19 cellular contexts compared by ENCODE assay signal in the genomic region with DNA sequence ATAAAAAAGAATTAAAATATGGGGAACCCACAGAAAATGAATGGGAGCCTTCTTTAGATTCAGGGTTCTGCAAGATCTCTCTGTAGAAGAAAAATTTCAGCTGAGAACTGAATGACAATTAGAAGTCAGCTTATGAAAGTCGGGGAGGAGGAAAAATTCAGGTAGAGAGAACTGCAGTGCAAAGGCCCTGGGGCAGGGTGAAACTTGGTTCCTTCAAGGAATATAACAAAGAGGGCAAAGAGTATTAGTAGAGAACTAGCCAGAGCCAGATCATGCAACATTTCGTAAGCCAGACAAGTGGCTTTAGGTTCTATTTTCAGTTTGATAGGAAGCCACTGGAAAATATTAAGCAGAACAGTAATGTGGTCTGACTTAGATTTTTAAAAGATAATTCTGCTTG. TPM values are rescaled to one million over a fixed set of nuclear protein-coding genes. Genes with fewer than 3 reads are reported as not detected.
A peak's percentile ranks its signal among the peaks of the same experiment; 100 is the strongest.
DNase-seq lines count a peak whose midpoint lies in the region; ATAC-seq and TF ChIP-seq lines count a peak whose summit lies in the region.
"Had no signal": no experiment of that assay in that cellular context is flagged by ENCODE, and none has a peak within 500 bp of the region (broad histone marks: within the 10 kb centered on the region; RNA-seq: fewer than 3 reads in every experiment).

No MANE protein-coding gene starts in this region.

- no peak overlapping the region for H2AFZ ChIP-seq in smooth muscle cell (ENCODE audit: low read depth)

- H3K36me3 Mint-ChIP-seq in Calu3 (ENCODE audit: insufficient read depth, unreplicated experiment), result no peaks in the 10 kb centered on the region
- H3K36me3 Mint-ChIP-seq: CD4-positive, CD25-positive, alpha-beta regulatory T cell; CD8-positive, alpha-beta memory T cell; IgD-negative memory B cell had no signal

- H3K4me1 Mint-ChIP-seq in Calu3 (ENCODE audit: low read depth, unreplicated experiment), result peaks cover 77% of the 10 kb centered on the region
- H3K4me1 Mint-ChIP-seq: CD4-positive, CD25-positive, alpha-beta regulatory T cell; IgD-negative memory B cell had no signal

- no peak overlapping the region for H3K4me2 ChIP-seq in smooth muscle cell

- H3K27ac ChIP-seq in HEK293 (ENCODE audit: extremely low read depth, low read depth, low read length) (no peak overlapping the region), smooth muscle cell (ENCODE audit: low read depth) (no peak overlapping the region)

- BruUV-seq in Calu3 (replicated peaks; lab: Mats Ljungman, UMichigan), result no TSS peak

- no peaks in the 10 kb centered on the region for H3K27me3 ChIP-seq in smooth muscle cell (ENCODE audit: low read depth)
- H3K27me3 ChIP-seq: BE2C had no signal

- POLR2A ChIA-PET in HEK293 (lab: Yijun Ruan, JAX), result no interaction called here

- no peaks in the 10 kb centered on the region for H3F3A ChIP-seq in smooth muscle cell (ENCODE audit: low read depth)

- no peaks in the 10 kb centered on the region for H3K36me3 ChIP-seq in HEK293 (ENCODE audit: control insufficient read depth in 2 of 2, insufficient read depth in 1 of 2, low read length in 2 of 2)
- H3K36me3 ChIP-seq in smooth muscle cell (ENCODE audit: low read depth), result no peaks in the 10 kb centered on the region
- H3K36me3 ChIP-seq: BE2C had no signal

- WGBS in smooth muscle cell (ENCODE audit: low lambda C conversion rate), result 72% methylated on average over 2 of the region's 2 CpGs

- TF ChIP-seq POLR2A in NB4 (IDR thresholded peaks at IDR 0.05; ENCODE audit: extremely low read depth, insufficient read length), result no peak

- no peaks in the 10 kb centered on the region for H4K20me1 ChIP-seq in smooth muscle cell (ENCODE audit: low read depth)

- H3K4me3 Mint-ChIP-seq in Calu3 (ENCODE audit: low read depth, unreplicated experiment), result peak overlapping the region; percentile 64
- H3K4me3 Mint-ChIP-seq: CD4-positive, CD25-positive, alpha-beta regulatory T cell; CD8-positive, alpha-beta memory T cell; IgD-negative memory B cell had no signal

- no peaks in the 10 kb centered on the region for H3K27me3 Mint-ChIP-seq in Calu3 (ENCODE audit: unreplicated experiment)
- H3K27me3 Mint-ChIP-seq: CD4-positive, CD25-positive, alpha-beta regulatory T cell had no signal

- H3K9me3 ChIP-seq in HEK293 (ENCODE audit: control insufficient read depth, insufficient read depth, low read depth, low read length) (no peaks in the 10 kb centered on the region), smooth muscle cell (replicated peaks; ENCODE audit: low read depth) (no peaks in the 10 kb centered on the region)
- H3K9me3 ChIP-seq: BE2C had no signal

- H3K4me3 ChIP-seq in HEK293 (ENCODE audit: low read depth, low read length), result no peak overlapping the region
- no peak overlapping the region for H3K4me3 ChIP-seq in NB4 (ENCODE audit: low read depth, low read length)
- no peak overlapping the region for H3K4me3 ChIP-seq in choroid plexus epithelial cell (ENCODE audit: low read depth, low read length)
- no peak overlapping the region for H3K4me3 ChIP-seq in smooth muscle cell

- intact Hi-C loops in Calu3 (cut with micrococcal nuclease; ENCODE audit: unreplicated experiment), result loop anchor here (5.0 kb wide), 1 partner anchor 91 kb away; no protein-coding TSS in a partner anchor

- no peak for TF ChIP-seq CTCF in Calu3 (IDR thresholded peaks at IDR 0.05; ENCODE audit: unreplicated experiment)
- TF ChIP-seq CTCF in HEK293 (tag by site-specific recombination; IDR thresholded peaks at IDR 0.05), result no peak
- TF ChIP-seq CTCF in NB4 (IDR thresholded peaks at IDR 0.05; ENCODE audit: low read depth, low read length), result no peak
- TF ChIP-seq CTCF in choroid plexus epithelial cell (conservative IDR thresholded peaks at IDR 0.05; ENCODE audit: low read depth, low read length), result no peak
- TF ChIP-seq CTCF in smooth muscle cell (IDR thresholded peaks at IDR 0.05; ENCODE audit: borderline replicate concordance, insufficient read depth, poor library complexity, severe bottlenecking), result no peak

- CTCF ChIA-PET in Calu3 (lab: Charles Lee) (interaction anchor here (0.6 to 1.5 kb wide), 2 partner anchors 22 to 475 kb away, joined by 3 to 4 read pairs; no protein-coding TSS in a partner anchor), HEK293 (lab: Yijun Ruan, JAX) (no interaction called here)

- no peak for ATAC-seq in GM18498 (IDR thresholded peaks at IDR 0.05; ENCODE audit: unreplicated experiment)
- ATAC-seq: HCT116, HepG2 had no signal

- peak overlapping the region; percentile 82 for H3K27ac Mint-ChIP-seq in Calu3 (ENCODE audit: unreplicated experiment)
- H3K27ac Mint-ChIP-seq: CD4-positive, CD25-positive, alpha-beta regulatory T cell; CD8-positive, alpha-beta memory T cell; IgD-negative memory B cell had no signal

- H3K9ac ChIP-seq in smooth muscle cell (ENCODE audit: low read depth), result no peak overlapping the region

- no peaks in the 10 kb centered on the region for H3K9me3 Mint-ChIP-seq in Calu3 (ENCODE audit: low read depth, unreplicated experiment)
- H3K9me3 Mint-ChIP-seq: CD8-positive, alpha-beta memory T cell; IgD-negative memory B cell had no signal

- H3K79me2 ChIP-seq in smooth muscle cell (ENCODE audit: low read depth), result no peaks in the 10 kb centered on the region

- DNase-seq in Calu3, result no peak
- DNase-seq in NB4 (ENCODE audit: low read depth), result peak; percentile 32
- peak; percentile 8 for DNase-seq in choroid plexus epithelial cell (ENCODE audit: low read depth)
- no peak for DNase-seq in cerebellar cortex (ENCODE audit: low spot score)
- DNase-seq in smooth muscle cell (lab: John Stamatoyannopoulos, UW; ENCODE audit: unreplicated experiment), result no peak
- DNase-seq in Kasumi-1 (lab: John Stamatoyannopoulos, UW), result no peak
- DNase-seq: ACHN; BE2C; C1 segment of cervical spinal cord; CD4-positive, CD25-positive, alpha-beta regulatory T cell; CD8-positive, alpha-beta memory T cell; COR-L47; GOT3; H7 had no signal

- H3K4me1 ChIP-seq in HEK293 (ENCODE audit: control insufficient read depth, insufficient read depth, low read length) (no peaks in the 10 kb centered on the region), smooth muscle cell (ENCODE audit: low read depth) (no peaks in the 10 kb centered on the region)
- H3K4me1 ChIP-seq: BE2C had no signal

TF ChIP-seq in HEK293, 187 proteins besides CTCF, POLR2A, EP300 and RAD21:
- TF ChIP-seq SCRT1 (tag by site-specific recombination; IDR thresholded peaks at IDR 0.05; ENCODE audit: borderline replicate concordance), result no peak
- no peak for TF ChIP-seq ZNF157 (tag by site-specific recombination; IDR thresholded peaks at IDR 0.05)
- peak; percentile 71 for TF ChIP-seq ZNF623 (tag by site-specific recombination; IDR thresholded peaks at IDR 0.05)
- no peak for TF ChIP-seq ZNF292 (tag by site-specific recombination; IDR thresholded peaks at IDR 0.05; ENCODE audit: borderline replicate concordance, low read depth)
- TF ChIP-seq, protein P1, sequence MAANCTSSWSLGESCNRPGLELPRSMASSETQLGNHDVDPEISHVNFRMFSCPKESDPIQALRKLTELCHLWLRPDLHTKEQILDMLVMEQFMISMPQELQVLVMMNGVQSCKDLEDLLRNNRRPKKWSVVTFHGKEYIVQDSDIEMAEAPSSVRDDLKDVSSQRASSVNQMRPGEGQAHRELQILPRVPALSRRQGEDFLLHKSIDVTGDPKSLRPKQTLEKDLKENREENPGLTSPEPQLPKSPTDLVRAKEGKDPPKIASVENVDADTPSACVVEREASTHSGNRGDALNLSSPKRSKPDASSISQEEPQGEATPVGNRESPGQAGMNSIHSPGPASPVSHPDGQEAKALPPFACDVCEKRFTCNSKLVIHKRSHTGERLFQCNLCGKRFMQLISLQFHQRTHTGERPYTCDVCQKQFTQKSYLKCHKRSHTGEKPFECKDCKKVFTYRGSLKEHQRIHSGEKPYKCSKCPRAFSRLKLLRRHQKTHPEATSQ (tag by site-specific recombination; IDR thresholded peaks at IDR 0.05), result no peak
- TF ChIP-seq ZNF596 (tag by site-specific recombination; IDR thresholded peaks at IDR 0.05), result no peak
- no peak for TF ChIP-seq ZNF274 (IDR thresholded peaks at IDR 0.05; ENCODE audit: low read length)
- TF ChIP-seq ZNF274 (tag by site-specific recombination; IDR thresholded peaks at IDR 0.05; ENCODE audit: borderline replicate concordance), result no peak
- TF ChIP-seq ZNF23 (tag by site-specific recombination; IDR thresholded peaks at IDR 0.05; ENCODE audit: borderline replicate concordance), result no peak
TF ChIP-seq in HEK293: peak in this region for 1.

RNA-seq across cellular contexts. Expression of a gene that starts 27.8 kb away (rescaled TPM):
- total RNA-seq in Calu3 (2022), result 38.3 and 60.6 TPM in 2 replicates
- total RNA-seq in smooth muscle cell, result 8.9 and 9.5 TPM in 2 replicates
- 0.98 and 2.4 TPM in 2 replicates for polyA plus RNA-seq in smooth muscle cell
- total RNA-seq: H7, HepG2 had no signal
- polyA plus RNA-seq: HepG2 had no signal

Comparison
In these comparisons a context has a peak if more than half of its experiments do, and no peak if none do; other contexts are left out.
1. DNase-seq: peak in NB4 (single experiment) and choroid plexus epithelial cell (single experiment); none in Calu3 (single experiment), cerebellar cortex (single experiment), smooth muscle cell (single experiment) and Kasumi-1 (0 of 2).